1 cellular context compared by ENCODE assay signal in the genomic region with DNA sequence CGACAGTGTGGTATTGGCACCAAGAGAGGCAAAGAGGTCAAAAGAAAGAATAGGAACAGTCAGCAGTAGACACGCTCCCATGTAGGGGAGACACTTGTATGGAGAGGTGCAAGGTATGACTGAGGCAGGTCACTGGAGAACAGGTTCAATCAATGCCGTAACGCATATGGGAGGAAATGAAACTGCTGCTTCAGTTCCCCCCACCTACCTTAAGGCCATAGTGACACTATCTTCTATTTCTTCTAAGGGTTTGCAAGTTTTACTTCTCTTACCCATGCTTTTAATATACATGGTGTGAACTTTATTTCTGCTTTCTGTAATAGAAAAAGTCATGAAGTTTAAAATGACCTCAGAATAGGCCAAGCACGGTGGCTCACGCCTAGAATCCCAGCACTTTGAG.
A peak's percentile ranks its signal among the peaks of the same experiment; 100 is the strongest.
TF ChIP-seq lines count a peak whose summit lies in the region.

No MANE protein-coding gene starts in this region.

TF ChIP-seq in GM12878, 131 proteins besides CTCF, POLR2A, EP300 and RAD21:
- TF ChIP-seq ATF7 (IDR thresholded peaks at IDR 0.05; ENCODE audit: low read depth) (peak; percentile 56), BHLHE40 (IDR thresholded peaks at IDR 0.05; ENCODE audit: borderline replicate concordance in 1 of 2, low read depth in 2 of 2, low read length in 1 of 2) (peak in 1 of 2 experiments; percentile 20; a peak in 1 of 4 replicates), SUZ12 (IDR thresholded peaks at IDR 0.05; ENCODE audit: unreplicated experiment) (no peak), BMI1 (IDR thresholded peaks at IDR 0.05; ENCODE audit: borderline replicate concordance) (no peak), DPF2 (IDR thresholded peaks at IDR 0.05) (peak; percentile 67), IRF4 (IDR thresholded peaks at IDR 0.05; ENCODE audit: low read depth, low read length) (0 out of 2 replicates have a peak, but pooled peaks have one; percentile 26), SPI1 (IDR thresholded peaks at IDR 0.05; ENCODE audit: borderline replicate concordance, insufficient read depth, low read depth, low read length) (peak; percentile 83; the same call in 1 of the 2 replicates), IKZF2 (IDR thresholded peaks at IDR 0.05) (peak; percentile 29 to 36; a peak in 1 of 4 replicates), SMARCA5 (IDR thresholded peaks at IDR 0.05) (0 out of 2 replicates have a peak, but pooled peaks have one; percentile 25), NBN (IDR thresholded peaks at IDR 0.05) (0 out of 2 replicates have a peak, but pooled peaks have one; percentile 21), MEF2A (IDR thresholded peaks at IDR 0.05; ENCODE audit: insufficient read depth, low read depth, low read length) (0 out of 2 replicates have a peak, but pooled peaks have one; percentile 14), HDGF (IDR thresholded peaks at IDR 0.05) (no peak), MTA2 (IDR thresholded peaks at IDR 0.05; ENCODE audit: low read depth) (0 out of 2 replicates have a peak, but pooled peaks have one; percentile 54)
- TF ChIP-seq, protein P1, sequence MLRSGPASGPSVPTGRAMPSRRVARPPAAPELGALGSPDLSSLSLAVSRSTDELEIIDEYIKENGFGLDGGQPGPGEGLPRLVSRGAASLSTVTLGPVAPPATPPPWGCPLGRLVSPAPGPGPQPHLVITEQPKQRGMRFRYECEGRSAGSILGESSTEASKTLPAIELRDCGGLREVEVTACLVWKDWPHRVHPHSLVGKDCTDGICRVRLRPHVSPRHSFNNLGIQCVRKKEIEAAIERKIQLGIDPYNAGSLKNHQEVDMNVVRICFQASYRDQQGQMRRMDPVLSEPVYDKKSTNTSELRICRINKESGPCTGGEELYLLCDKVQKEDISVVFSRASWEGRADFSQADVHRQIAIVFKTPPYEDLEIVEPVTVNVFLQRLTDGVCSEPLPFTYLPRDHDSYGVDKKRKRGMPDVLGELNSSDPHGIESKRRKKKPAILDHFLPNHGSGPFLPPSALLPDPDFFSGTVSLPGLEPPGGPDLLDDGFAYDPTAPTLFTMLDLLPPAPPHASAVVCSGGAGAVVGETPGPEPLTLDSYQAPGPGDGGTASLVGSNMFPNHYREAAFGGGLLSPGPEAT (IDR thresholded peaks at IDR 0.05; ENCODE audit: low read depth) = peak; percentile 34; the same call in 1 of the 2 replicates
